7 cellular contexts compared by ENCODE assay signal in the genomic region with DNA sequence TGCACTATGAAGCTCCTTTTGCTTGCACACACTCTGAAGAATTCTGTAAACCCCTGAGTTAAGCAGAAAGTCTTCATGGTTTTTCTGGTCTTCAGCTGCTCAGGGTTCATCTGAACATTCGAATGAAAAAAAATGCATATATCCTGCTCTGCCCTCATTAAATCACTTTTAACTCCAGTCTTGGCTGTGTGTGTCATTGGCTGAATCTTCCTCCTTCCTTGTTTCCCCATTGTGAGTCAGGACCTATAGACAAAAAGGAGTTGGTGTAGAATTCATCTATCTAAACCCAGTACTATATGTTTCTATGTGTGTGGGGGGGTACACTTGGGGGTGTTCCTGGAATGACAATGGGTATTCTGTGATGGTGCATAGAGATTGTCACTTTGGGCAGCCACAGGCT. TPM values are rescaled to one million over a fixed set of nuclear protein-coding genes. Genes with fewer than 3 reads are reported as not detected.
"Had no signal": no experiment of that assay in that cellular context is flagged by ENCODE, and none has a peak within 500 bp of the region (broad histone marks: within the 10 kb centered on the region; RNA-seq: fewer than 3 reads in every experiment).

No MANE protein-coding gene starts in this region.

- ATAC-seq: GM23338, K562 had no signal

- H3K4me3 ChIP-seq: GM23338, K562 had no signal

- DNase-seq: H9, HCEC 1CT, IMR-90 had no signal

RNA-seq across cellular contexts. Expression of a gene that starts 6.6 kb away (rescaled TPM):
- total RNA-seq: GM23338, H1, H9, IMR-90, K562 had no signal

RNA-seq across cellular contexts. Expression of a gene that starts 16.5 kb away (rescaled TPM):
- total RNA-seq: GM23338, H1, H9, HT-29, IMR-90 had no signal

RNA-seq across cellular contexts. Expression of a gene that starts 22.9 kb away (rescaled TPM):
- total RNA-seq: GM23338, H1, H9, IMR-90, K562 had no signal

RNA-seq across cellular contexts. Expression of a gene that starts 32.9 kb away (rescaled TPM):
- total RNA-seq: GM23338, H1, H9, HT-29, IMR-90, K562 had no signal

RNA-seq across cellular contexts. Expression of a gene that starts 40.5 kb away (rescaled TPM):
- total RNA-seq: GM23338, H1, H9, HT-29, IMR-90, K562 had no signal
